Comparison of ENCODE assay signal across 8 cellular contexts in the genomic region with DNA sequence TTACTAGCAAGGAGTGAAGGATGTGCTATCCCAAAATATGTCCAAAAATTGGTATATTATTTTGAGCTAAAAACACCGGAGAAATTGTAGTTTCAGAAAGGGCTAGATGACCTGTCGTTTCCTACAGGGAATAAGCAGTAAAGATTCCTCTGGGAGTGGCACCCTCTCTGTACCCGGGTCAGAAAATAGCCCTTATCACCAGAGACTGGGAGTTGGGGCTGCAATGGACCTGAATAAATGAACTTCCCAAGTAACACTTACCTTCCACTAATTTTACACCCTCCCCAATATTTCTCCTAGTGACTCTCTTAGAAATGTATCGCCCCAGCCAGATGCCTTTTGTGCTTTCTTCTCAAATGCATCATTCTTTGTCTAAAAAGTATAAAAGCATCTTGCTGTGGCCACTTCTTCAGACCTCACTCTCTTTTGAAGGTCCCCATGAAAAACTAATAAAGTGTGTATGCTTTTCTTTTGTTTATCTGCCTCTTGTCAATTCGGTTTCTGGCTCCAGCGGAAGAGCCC. TPM values are rescaled to one million over a fixed set of nuclear protein-coding genes. Genes with fewer than 3 reads are reported as not detected.
DNase-seq lines count a peak whose midpoint lies in the region; ATAC-seq and TF ChIP-seq lines count a peak whose summit lies in the region.

No MANE protein-coding gene starts in this region.

- DNase-seq in mammary epithelial cell (no peak), mucosa of descending colon (no peak), activated gamma-delta T cell (lab: John Stamatoyannopoulos, UW) (no peak)

- CTCF ChIA-PET in mammary epithelial cell (lab: Charles Lee; ENCODE audit: low non-redundant PET), result interaction anchor here (0.6 kb wide), 1 partner anchor 13 kb away, joined by 3 read pairs; no protein-coding TSS in a partner anchor

- H2AFZ ChIP-seq in ACC112 (ENCODE audit: low read length, unreplicated experiment) (peak overlapping the region; percentile 33), mammary epithelial cell (ENCODE audit: low read depth, low read length) (peak overlapping the region; percentile 97)

- ATAC-seq in mucosa of descending colon, result no peak
- ATAC-seq in HG02623 (IDR thresholded peaks at IDR 0.05; ENCODE audit: unreplicated experiment), result no peak
- ATAC-seq in HG03571 (IDR thresholded peaks at IDR 0.05; ENCODE audit: unreplicated experiment), result no peak
- no peak for ATAC-seq in GM19351 (IDR thresholded peaks at IDR 0.05; ENCODE audit: unreplicated experiment)

- TF ChIP-seq CTCF in mammary epithelial cell (conservative IDR thresholded peaks at IDR 0.05 in 1 of 2, IDR thresholded peaks at IDR 0.05 in 1 of 2; ENCODE audit: extremely low read depth in 1 of 2, insufficient read depth in 1 of 2, low read depth in 1 of 2, low read length in 2 of 2) (no peak), mucosa of descending colon (IDR thresholded peaks at IDR 0.05) (no peak)

- no peaks in the 10 kb centered on the region for H3K9me3 ChIP-seq in HUES48 (ENCODE audit: control insufficient read depth, insufficient read depth, low read length)
- no peaks in the 10 kb centered on the region for H3K9me3 ChIP-seq in mammary epithelial cell (replicated peaks; ENCODE audit: insufficient read depth, low read length)
- no peaks in the 10 kb centered on the region for H3K9me3 ChIP-seq in mucosa of descending colon

- H3K36me3 ChIP-seq in ACC112 (ENCODE audit: insufficient read depth, low read length) (no peaks in the 10 kb centered on the region), HUES48 (ENCODE audit: control insufficient read depth, insufficient read depth, low read length) (peaks cover 6% of the 10 kb centered on the region; the same call in 1 of the 2 replicates), mammary epithelial cell (ENCODE audit: insufficient read depth, low read length) (no peaks in the 10 kb centered on the region), mucosa of descending colon (ENCODE audit: low read depth) (no peaks in the 10 kb centered on the region)

- dilution Hi-C loops in mammary epithelial cell (cut with HindIII; ENCODE audit: low sequenced_read_pairs), result no loop called here

- peak overlapping the region; percentile 94 for H3K4me2 ChIP-seq in mammary epithelial cell (ENCODE audit: insufficient read depth, low read depth, low read length)

- BruUV-seq in mammary epithelial cell (replicated peaks; lab: Mats Ljungman, UMichigan), result TSS peak; percentile 63

- intact Hi-C loops in mammary epithelial cell (cut with micrococcal nuclease) (loop anchor here (1.0 to 10.0 kb wide), 3 partner anchors 368 to 704 kb away; a partner anchor contains a TSS), mucosa of descending colon (cut with DNase I, micrococcal nuclease) (no loop called here)

- H3K4me1 ChIP-seq in ACC112 (ENCODE audit: control insufficient read depth, insufficient read depth, low read length, unreplicated experiment) (peaks cover 19% of the 10 kb centered on the region), HUES48 (ENCODE audit: control insufficient read depth, insufficient read depth, low read length) (peaks cover 13% of the 10 kb centered on the region), mammary epithelial cell (ENCODE audit: insufficient read depth, low read length) (peaks cover 15% of the 10 kb centered on the region), mucosa of descending colon (ENCODE audit: low read depth) (peaks cover 15% of the 10 kb centered on the region)

- H3K79me2 ChIP-seq in ACC112 (ENCODE audit: control insufficient read depth, insufficient read depth, low read length, unreplicated experiment) (peaks cover 23% of the 10 kb centered on the region), mammary epithelial cell (ENCODE audit: insufficient read depth, low read length) (peaks cover 36% of the 10 kb centered on the region)

- H3K4me3 ChIP-seq in ACC112 (ENCODE audit: low read depth, low read length) (peak overlapping the region; percentile 97), HUES48 (ENCODE audit: low read depth, low read length) (peak overlapping the region; percentile 88), mammary epithelial cell (replicated peaks in 1 of 3; ENCODE audit: insufficient read depth in 1 of 3, low read depth in 2 of 3, low read length in 3 of 3) (peak overlapping the region; percentile 65 to 87 (median 72)), mucosa of descending colon (peak overlapping the region; percentile 97)

- no peaks in the 10 kb centered on the region for H4K20me1 ChIP-seq in mammary epithelial cell (ENCODE audit: insufficient read depth, low read length)

- WGBS in mammary epithelial cell (ENCODE audit: low coverage, missing lambda C conversion rate), result 0% methylated on average over 5 of the region's 6 CpGs

- H3K9ac ChIP-seq in HUES48 (ENCODE audit: low read depth, low read length) (no peak overlapping the region), mammary epithelial cell (ENCODE audit: insufficient read depth, low read length) (peak overlapping the region; percentile 76)

- in situ Hi-C loops in mammary epithelial cell (cut with MboI; ENCODE audit: low sequenced_read_pairs in 2 of 2), result no loop called here

- H3K27me3 ChIP-seq in ACC112 (ENCODE audit: insufficient read depth, low read length), result no peaks in the 10 kb centered on the region
- H3K27me3 ChIP-seq in HUES48 (ENCODE audit: control insufficient read depth, insufficient read depth, low read length), result peaks cover 17% of the 10 kb centered on the region
- no peaks in the 10 kb centered on the region for H3K27me3 ChIP-seq in mammary epithelial cell (ENCODE audit: insufficient read depth, low read length)

- H3K27ac ChIP-seq in ACC112 (ENCODE audit: low read depth, low read length), result no peak overlapping the region
- peak overlapping the region; percentile 72 for H3K27ac ChIP-seq in HUES48 (ENCODE audit: low read depth, low read length)
- peak overlapping the region; percentile 67 for H3K27ac ChIP-seq in mammary epithelial cell (ENCODE audit: insufficient read depth, low read depth, low read length)

RNA-seq across cellular contexts. Expression of a gene that starts 0.7 kb away (rescaled TPM):
- 10 to 100 TPM; 29.8 to 33.3 TPM for total RNA-seq in mammary epithelial cell
- 20.2 TPM for polyA plus RNA-seq in mammary epithelial cell
- 55.0 TPM for polyA minus RNA-seq in mammary epithelial cell
- total RNA-seq in mucosa of descending colon, result 10 to 100 TPM; 30.4 to 33.5 (median 30.5) TPM

RNA-seq across cellular contexts. Expression of a gene that starts 49.5 kb away (rescaled TPM):
- total RNA-seq in mammary epithelial cell (100 to 1,000 TPM in 1 of 2 donors, 10 to 100 TPM in 1; 94.1 to 128 TPM), mucosa of descending colon (100 to 1,000 TPM in 2 of 3 donors, 10 to 100 TPM in 1; 96.3 to 176 (median 171) TPM)
- polyA plus RNA-seq in mammary epithelial cell, result 27.5 TPM
- polyA minus RNA-seq in mammary epithelial cell, result 28.1 TPM
